Comparison of ENCODE assay signal across 8 cellular contexts in genomic region chr1:41919764-41920397, GRCh38. TPM values are rescaled to one million over a fixed set of nuclear protein-coding genes. Genes with fewer than 3 reads are reported as not detected.
A peak's percentile ranks its signal among the peaks of the same experiment; 100 is the strongest.
DNase-seq lines count a peak whose midpoint lies in the region; ATAC-seq, FAIRE-seq and TF ChIP-seq lines count a peak whose summit lies in the region.

No MANE protein-coding gene starts in this region.

- H3K9ac ChIP-seq in HUES64 (ENCODE audit: low read depth, low read length) (no peak overlapping the region), astrocyte (ENCODE audit: low read length) (peak overlapping the region; percentile 61)

- H3K27ac ChIP-seq in HUES64 (ENCODE audit: low read depth, low read length) (no peak overlapping the region), astrocyte (ENCODE audit: low read depth, low read length) (peak overlapping the region; percentile 67), lung (ENCODE audit: low read depth in 1 of 2, low read length in 1 of 2) (peak overlapping the region; percentile 55 to 71)

- no peaks in the 10 kb centered on the region for H3K36me3 Mint-ChIP-seq in astrocyte (ENCODE audit: low read depth, unreplicated experiment)

- H4K20me1 ChIP-seq in astrocyte (ENCODE audit: insufficient read depth, low read length) = peaks cover 3% of the 10 kb centered on the region

- H3K4me3 ChIP-seq in HUES64 (ENCODE audit: low read length) (peak overlapping the region; percentile 62), astrocyte (ENCODE audit: insufficient read depth, low read depth, low read length) (peak overlapping the region; percentile 43), lung (no peak overlapping the region)

- ATAC-seq in lung (ENCODE audit: insufficient read depth, low FRiP score) (peak; percentile 32), HG02885 (IDR thresholded peaks at IDR 0.05; ENCODE audit: poor library complexity, unreplicated experiment) (no peak)

- peak overlapping the region; percentile 86 for H3K27ac Mint-ChIP-seq in astrocyte (ENCODE audit: unreplicated experiment)

- H3K27me3 ChIP-seq in HUES64 (ENCODE audit: insufficient read depth, low read length) (peaks cover 47% of the 10 kb centered on the region), astrocyte (ENCODE audit: insufficient read depth, low read length) (no peaks in the 10 kb centered on the region), lung (ENCODE audit: control insufficient read depth, insufficient read depth) (no peaks in the 10 kb centered on the region)

- peaks cover 28% of the 10 kb centered on the region for H3K79me2 ChIP-seq in astrocyte (ENCODE audit: insufficient read depth, low read length)

- H3K36me3 ChIP-seq in HUES64 (ENCODE audit: insufficient read depth, low read length) (no peaks in the 10 kb centered on the region), astrocyte (ENCODE audit: insufficient read depth, low read length) (no peaks in the 10 kb centered on the region), lung (ENCODE audit: control insufficient read depth in 2 of 2, insufficient read depth in 2 of 2, low read length in 2 of 2) (no peaks in the 10 kb centered on the region)

- H2AFZ ChIP-seq in astrocyte (ENCODE audit: low read depth, low read length) = peak overlapping the region; percentile 64

- peak overlapping the region; percentile 88 for H3K4me2 ChIP-seq in astrocyte (ENCODE audit: low read length)

- FAIRE-seq in astrocyte (lab: Jason Lieb, UNC) = no peak

- 0 out of 2 replicates have a peak, but pooled peaks cover 7% of the 10 kb centered on the region for H3K9me3 ChIP-seq in HUES64 (ENCODE audit: insufficient read depth, low read depth, low read length)
- no peaks in the 10 kb centered on the region for H3K9me3 ChIP-seq in astrocyte (ENCODE audit: insufficient read depth, low read depth, low read length)
- peaks cover 0 to 2% of the 10 kb centered on the region in 2 donors for H3K9me3 ChIP-seq in lung (ENCODE audit: control insufficient read depth in 2 of 2, insufficient read depth in 1 of 2, low read length in 1 of 2)

- peak; percentile 51 for DNase-seq in NK-92 treated with Interleukin-12 subunit alpha and Interleukin-12 subunit beta, amount 100 ng/mL, for 24 hours (lab: John Stamatoyannopoulos, UW)
- DNase-seq in NK-92 (lab: John Stamatoyannopoulos, UW; ENCODE audit: unreplicated experiment) (no peak), T-helper 1 cell (peak; percentile 61 to 94 (median 67)), astrocyte (ENCODE audit: low read depth) (peak; percentile 44), lung (ENCODE audit: low spot score) (no peak)
- DNase-seq in stimulated activated CD8-positive, alpha-beta memory T cell treated with anti-CD3 and anti-CD28 coated beads, Interleukin-15, amount 100 ng/mL, for 1 hour (ENCODE audit: low read depth) = peak; percentile 53

- peaks cover 7% of the 10 kb centered on the region for H3K27me3 Mint-ChIP-seq in astrocyte (ENCODE audit: low read depth, unreplicated experiment)

- peaks cover 32% of the 10 kb centered on the region for H3K4me1 Mint-ChIP-seq in astrocyte (ENCODE audit: low read depth, unreplicated experiment)

- peaks cover 31% of the 10 kb centered on the region for H3K4me1 ChIP-seq in HUES64 (ENCODE audit: insufficient read depth, low read length)
- H3K4me1 ChIP-seq in astrocyte (ENCODE audit: insufficient read depth, low read length) = peaks cover 48% of the 10 kb centered on the region
- H3K4me1 ChIP-seq in lung (ENCODE audit: control insufficient read depth in 2 of 2, insufficient read depth in 2 of 2, low read length in 2 of 2) = peaks cover 16 to 21% of the 10 kb centered on the region in 2 donors

- TF ChIP-seq CTCF in astrocyte (IDR thresholded peaks at IDR 0.05; ENCODE audit: insufficient read depth, low read depth, low read length) (no peak), lung (IDR thresholded peaks at IDR 0.05; ENCODE audit: control extremely low read depth, extremely low read depth) (no peak)

- peaks cover 4% of the 10 kb centered on the region for H3K9me3 Mint-ChIP-seq in astrocyte (ENCODE audit: unreplicated experiment)

- 4% methylated on average over 17 of the region's 18 CpGs for WGBS in HUES64
- 27 to 31% methylated on average over 18 of the region's 18 CpGs for WGBS in lung, 2 donors

- peak overlapping the region; percentile 76 for H3K4me3 Mint-ChIP-seq in astrocyte (ENCODE audit: unreplicated experiment)

RNA-seq across cellular contexts. Expression of gene HIVEP3, which starts 1.2 kb away (rescaled TPM):
- 0.40 TPM for polyA plus RNA-seq in HUES64 (2013, experiment 1 of 2)
- polyA plus RNA-seq in HUES64 (2013, experiment 2 of 2) = 0.38 TPM
- 8.9 and 9.4 TPM in 2 replicates for total RNA-seq in astrocyte
- total RNA-seq in lung = 10 to 100 TPM in 1 of 2 donors, 1 to 10 TPM in 1; 8.9 to 14.7 TPM
- polyA plus RNA-seq in lung = 1 to 10 TPM; 7.0 to 8.7 TPM

Comparison
In these comparisons a context has a peak if more than half of its experiments do, and no peak if none do; other contexts are left out.
1. DNase-seq: peak in NK-92 treated with Interleukin-12 subunit alpha and Interleukin-12 subunit beta, amount 100 ng/mL, for 24 hours (single experiment), T-helper 1 cell (5 of 5), astrocyte (single experiment) and stimulated activated CD8-positive, alpha-beta memory T cell treated with anti-CD3 and anti-CD28 coated beads, Interleukin-15, amount 100 ng/mL, for 1 hour (single experiment); none in NK-92 (single experiment) and lung (single experiment).